In the genomic region with DNA sequence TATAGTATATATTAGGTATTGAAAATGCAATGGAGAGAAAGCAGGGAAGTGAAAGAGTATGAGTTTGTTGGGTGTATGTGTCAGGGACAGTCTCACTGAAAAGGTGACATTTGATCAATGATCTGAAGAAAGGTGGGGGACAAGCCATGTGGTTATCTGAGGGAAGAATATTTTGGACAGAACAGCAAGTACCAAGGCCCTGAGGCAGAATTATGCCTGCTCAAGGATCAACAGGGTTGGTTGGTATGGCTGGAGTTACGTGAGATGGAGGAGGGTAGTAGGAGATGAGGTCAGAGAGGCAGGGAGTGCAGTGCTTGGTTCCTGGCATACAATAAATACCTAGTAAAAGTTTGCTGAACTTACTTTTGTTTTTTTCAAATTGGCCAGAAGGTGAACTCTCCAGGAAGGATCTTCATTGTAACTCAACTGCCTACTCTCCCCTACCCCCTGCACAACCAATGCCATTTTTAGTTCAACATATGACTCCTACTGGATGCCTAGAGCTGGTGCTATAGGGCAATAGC, we compare ENCODE assay signal across 22 cellular contexts. TPM values are rescaled to one million over a fixed set of nuclear protein-coding genes. Genes with fewer than 3 reads are reported as not detected.
DNase-seq lines count a peak whose midpoint lies in the region; ATAC-seq, FAIRE-seq and TF ChIP-seq lines count a peak whose summit lies in the region.
"Had no signal": no experiment of that assay in that cellular context is flagged by ENCODE, and none has a peak within 500 bp of the region (broad histone marks: within the 10 kb centered on the region; RNA-seq: fewer than 3 reads in every experiment).

No MANE protein-coding gene starts in this region.

- H4K20me1 ChIP-seq in IMR-90 (ENCODE audit: insufficient read depth, low read length) (no peaks in the 10 kb centered on the region), astrocyte (ENCODE audit: insufficient read depth, low read length) (peaks cover 21% of the 10 kb centered on the region), PC-3 (ENCODE audit: low read length) (0 out of 2 replicates have a peak, but pooled peaks cover 3% of the 10 kb centered on the region)

- H3K36me3 ChIP-seq in CD4-positive, CD25-positive, alpha-beta regulatory T cell (ENCODE audit: control insufficient read depth, insufficient read depth, low read length), result peaks cover 5% of the 10 kb centered on the region
- H3K36me3 ChIP-seq in IMR-90 (ENCODE audit: control insufficient read depth, insufficient read depth, low read length) (peaks cover 6% of the 10 kb centered on the region), astrocyte (ENCODE audit: insufficient read depth, low read length) (no peaks in the 10 kb centered on the region), PC-3 (ENCODE audit: low read depth, low read length) (no peaks in the 10 kb centered on the region)
- H3K36me3 ChIP-seq: cardiac muscle cell had no signal

- H2AK5ac ChIP-seq in IMR-90 (ENCODE audit: low read depth, low read length), result no peak overlapping the region

- H3K9me1 ChIP-seq in IMR-90 (ENCODE audit: insufficient read depth, low read length), result peaks cover 12% of the 10 kb centered on the region

- no TSS peak for BruUV-seq in IMR-90 (replicated peaks; lab: Mats Ljungman, UMichigan)
- no TSS peak for BruUV-seq in PC-3 (replicated peaks; lab: Mats Ljungman, UMichigan)

- H3K79me2 ChIP-seq in astrocyte (ENCODE audit: insufficient read depth, low read length) (peaks cover 37% of the 10 kb centered on the region), PC-3 (ENCODE audit: low read length) (peaks cover 29% of the 10 kb centered on the region)

- H3K18ac ChIP-seq in IMR-90 (ENCODE audit: low read depth, low read length), result no peak overlapping the region

- CTCF ChIA-PET in IMR-90 (lab: Yijun Ruan, JAX) (no interaction called here), PC-3 (lab: Charles Lee) (no interaction called here)

- peak overlapping the region; percentile 38 for H3K23ac ChIP-seq in IMR-90 (ENCODE audit: low read depth, low read length)

- no peak overlapping the region for H3K56ac ChIP-seq in IMR-90 (ENCODE audit: extremely low read depth, insufficient read depth, low read length)

- no peak overlapping the region for H4K5ac ChIP-seq in IMR-90 (ENCODE audit: low read depth, low read length)

- intact Hi-C loops in IMR-90 (cut with micrococcal nuclease) (no loop called here), PC-3 (cut with micrococcal nuclease) (no loop called here)

- H3K36me3 Mint-ChIP-seq in CD4-positive, CD25-positive, alpha-beta regulatory T cell, result no peaks in the 10 kb centered on the region
- H3K36me3 Mint-ChIP-seq in astrocyte (ENCODE audit: low read depth, unreplicated experiment), result peaks cover 17% of the 10 kb centered on the region
- H3K36me3 Mint-ChIP-seq in nephron progenitor cell (ENCODE audit: low read depth), result peaks cover 19% of the 10 kb centered on the region

- POLR2A ChIA-PET in IMR-90 (lab: Charles Lee; ENCODE audit: unreplicated experiment) (no interaction called here), PC-3 (lab: Charles Lee; ENCODE audit: unreplicated experiment) (no interaction called here)

- H3K79me1 ChIP-seq in IMR-90 (ENCODE audit: low read depth in 1 of 2, low read length in 2 of 2), result peaks cover 24 to 46% of the 10 kb centered on the region in 2 experiments

- in situ Hi-C loops in IMR-90 (cut with MboI; ENCODE audit: low sequenced_read_pairs), result no loop called here

- H3K27me3 ChIP-seq in CD4-positive, CD25-positive, alpha-beta regulatory T cell (ENCODE audit: control insufficient read depth, insufficient read depth, low read length), result no peaks in the 10 kb centered on the region
- no peaks in the 10 kb centered on the region for H3K27me3 ChIP-seq in IMR-90 (ENCODE audit: control insufficient read depth, insufficient read depth, low read length)
- no peaks in the 10 kb centered on the region for H3K27me3 ChIP-seq in astrocyte (ENCODE audit: insufficient read depth, low read length)
- H3K27me3 ChIP-seq in PC-3 (ENCODE audit: low read length), result no peaks in the 10 kb centered on the region
- H3K27me3 ChIP-seq: cardiac muscle cell, foreskin keratinocyte, spleen had no signal

- no peak overlapping the region for H3K27ac ChIP-seq in CD4-positive, CD25-positive, alpha-beta regulatory T cell (ENCODE audit: insufficient read depth, low read length, poor library complexity, severe bottlenecking)
- H3K27ac ChIP-seq in IMR-90 (ENCODE audit: insufficient read depth, low read length), result no peak overlapping the region
- H3K27ac ChIP-seq in astrocyte (ENCODE audit: low read depth, low read length), result no peak overlapping the region
- H3K27ac ChIP-seq in PC-3 (ENCODE audit: low read length), result no peak overlapping the region
- H3K27ac ChIP-seq: cardiac muscle cell, epithelial cell of prostate, foreskin keratinocyte had no signal

- no peaks in the 10 kb centered on the region for H3K9me3 ChIP-seq in CD4-positive, CD25-positive, alpha-beta regulatory T cell (ENCODE audit: control insufficient read depth in 2 of 2, low read length in 2 of 2)
- H3K9me3 ChIP-seq in IMR-90 (ENCODE audit: control insufficient read depth, insufficient read depth, low read length) (no peaks in the 10 kb centered on the region), astrocyte (ENCODE audit: insufficient read depth, low read depth, low read length) (no peaks in the 10 kb centered on the region), PC-3 (ENCODE audit: low read length) (no peaks in the 10 kb centered on the region)
- H3K9me3 ChIP-seq: Caco-2, spleen had no signal

- H4K91ac ChIP-seq in IMR-90 (ENCODE audit: insufficient read depth, low read depth, low read length), result no peak overlapping the region

- TF ChIP-seq CTCF in IMR-90 (conservative IDR thresholded peaks at IDR 0.05; ENCODE audit: low read depth, low read length) (no peak), astrocyte (IDR thresholded peaks at IDR 0.05; ENCODE audit: insufficient read depth, low read depth, low read length) (no peak), nephron progenitor cell (IDR thresholded peaks at IDR 0.05) (no peak), PC-3 (conservative IDR thresholded peaks at IDR 0.05; ENCODE audit: low read depth, low read length) (no peak)

- dilution Hi-C loops in IMR-90 (cut with HindIII; ENCODE audit: low sequenced_read_pairs, unreplicated experiment), result no loop called here

- H2BK20ac ChIP-seq in IMR-90 (ENCODE audit: low read depth, low read length), result no peak overlapping the region

- H3F3A ChIP-seq in PC-3 (ENCODE audit: low read length, unreplicated experiment), result peaks cover 4% of the 10 kb centered on the region

- H3K9me3 Mint-ChIP-seq in CD4-positive, CD25-positive, alpha-beta regulatory T cell, result no peaks in the 10 kb centered on the region
- H3K9me3 Mint-ChIP-seq in astrocyte (ENCODE audit: unreplicated experiment), result no peaks in the 10 kb centered on the region
- no peaks in the 10 kb centered on the region for H3K9me3 Mint-ChIP-seq in nephron progenitor cell
- H3K9me3 Mint-ChIP-seq: activated CD4-positive, alpha-beta memory T cell treated with anti-CD3 and anti-CD28 coated beads, Interleukin-2, amount 10 ng/mL, durations not matched to agents 7 days and 5 days had no signal

- H2AK9ac ChIP-seq in IMR-90 (replicated peaks; ENCODE audit: low read depth, low read length, poor library complexity), result peak overlapping the region; percentile 68

- no peaks in the 10 kb centered on the region for H3K9me2 ChIP-seq in PC-3 (replicated peaks; ENCODE audit: low read length)

- no peaks in the 10 kb centered on the region for H3K27me3 Mint-ChIP-seq in CD4-positive, CD25-positive, alpha-beta regulatory T cell
- H3K27me3 Mint-ChIP-seq in astrocyte (ENCODE audit: low read depth, unreplicated experiment) (peaks cover 2% of the 10 kb centered on the region), nephron progenitor cell (ENCODE audit: low read depth, poor library complexity) (peaks cover 7% of the 10 kb centered on the region)
- H3K27me3 Mint-ChIP-seq: activated CD4-positive, alpha-beta memory T cell treated with anti-CD3 and anti-CD28 coated beads, Interleukin-2, amount 10 ng/mL, durations not matched to agents 7 days and 5 days had no signal

- H2AFZ ChIP-seq in IMR-90 (replicated peaks; ENCODE audit: low read length, poor library complexity) (no peak overlapping the region), astrocyte (ENCODE audit: low read depth, low read length) (no peak overlapping the region), PC-3 (ENCODE audit: low read length) (no peak overlapping the region)

- H3K27ac Mint-ChIP-seq in CD4-positive, CD25-positive, alpha-beta regulatory T cell, result no peak overlapping the region
- H3K27ac Mint-ChIP-seq in astrocyte (ENCODE audit: unreplicated experiment) (no peak overlapping the region), nephron progenitor cell (no peak overlapping the region)

- no peak overlapping the region for H2BK15ac ChIP-seq in IMR-90 (ENCODE audit: low read depth, low read length)

- WGBS in IMR-90 (ENCODE audit: extremely low coverage in 2 of 2, insufficient read length in 1 of 2), 2 experiments, result no CpG with 5 or more reads among the region's 1 CpG

- no peak for TF ChIP-seq RAD21 in IMR-90 (IDR thresholded peaks at IDR 0.05; ENCODE audit: low read length)

- peaks cover 14 to 40% (median 23%) of the 10 kb centered on the region in 4 donors for H3K4me1 Mint-ChIP-seq in CD4-positive, CD25-positive, alpha-beta regulatory T cell
- H3K4me1 Mint-ChIP-seq in astrocyte (ENCODE audit: low read depth, unreplicated experiment), result peaks cover 10% of the 10 kb centered on the region
- H3K4me1 Mint-ChIP-seq in nephron progenitor cell, result peaks cover 32% of the 10 kb centered on the region

- no peak for TF ChIP-seq POLR2A in IMR-90 (IDR thresholded peaks at IDR 0.05; ENCODE audit: low read depth, low read length)

- no peak for FAIRE-seq in astrocyte (lab: Jason Lieb, UNC)

- H3K9ac ChIP-seq in IMR-90 (ENCODE audit: low read depth, low read length), result no peak overlapping the region
- H3K9ac ChIP-seq in astrocyte (ENCODE audit: low read length), result no peak overlapping the region
- H3K9ac ChIP-seq in PC-3 (ENCODE audit: low read length), result no peak overlapping the region

- H3K4me3 ChIP-seq in CD4-positive, CD25-positive, alpha-beta regulatory T cell (ENCODE audit: low read depth, low read length), result no peak overlapping the region
- H3K4me3 ChIP-seq in IMR-90 (ENCODE audit: insufficient read depth, low read depth, low read length) (no peak overlapping the region), astrocyte (ENCODE audit: insufficient read depth, low read depth, low read length) (no peak overlapping the region), PC-3 (ENCODE audit: low read length) (no peak overlapping the region)

- H3K4me3 Mint-ChIP-seq in CD4-positive, CD25-positive, alpha-beta regulatory T cell, result peak overlapping the region; percentile 17 to 91 (median 40)
- H3K4me3 Mint-ChIP-seq in astrocyte (ENCODE audit: unreplicated experiment) (peak overlapping the region; percentile 94), nephron progenitor cell (peak overlapping the region; percentile 1)

- no peak overlapping the region for H3K4me2 ChIP-seq in IMR-90 (ENCODE audit: low read depth, low read length)
- H3K4me2 ChIP-seq in astrocyte (ENCODE audit: low read length), result no peak overlapping the region
- H3K4me2 ChIP-seq in PC-3 (ENCODE audit: low read length), result no peak overlapping the region

- ATAC-seq in CD4-positive, CD25-positive, alpha-beta regulatory T cell (ENCODE audit: low read depth in 2 of 2), result no peak
- ATAC-seq in IMR-90 (ENCODE audit: low read depth), result no peak
- no peak for ATAC-seq in PC-3
- ATAC-seq in HG03521 (IDR thresholded peaks at IDR 0.05; ENCODE audit: unreplicated experiment), result no peak
- ATAC-seq: foreskin keratinocyte had no signal

- no peak overlapping the region for H2BK120ac ChIP-seq in IMR-90 (ENCODE audit: low read depth, low read length)

- H2BK5ac ChIP-seq in IMR-90 (ENCODE audit: low read depth, low read length, poor library complexity, severe bottlenecking), result no peak overlapping the region

- no peak for DNase-seq in CD4-positive, CD25-positive, alpha-beta regulatory T cell
- DNase-seq in IMR-90 (no peak), astrocyte (ENCODE audit: low read depth) (no peak), nephron progenitor cell (no peak), PC-3 (no peak), NAMALWA (ENCODE audit: low spot score) (no peak), SKM-1 (lab: John Stamatoyannopoulos, UW; ENCODE audit: unreplicated experiment) (no peak)
- DNase-seq: activated CD4-positive, alpha-beta memory T cell treated with anti-CD3 and anti-CD28 coated beads, Interleukin-2, amount 10 ng/mL, durations not matched to agents 7 days and 5 days; activated T-cell treated with anti-CD3 and anti-CD28 coated beads, Interleukin-2, amount 50 U/mL, for 1 hour; Caco-2; dermis blood vessel endothelial cell; foreskin keratinocyte; mesendoderm; NCI-H2107; NCI-H510A treated with DMSO at 0.1 percent for 48 hours; SHP77; spleen; T-helper 1 cell had no signal

- H3K14ac ChIP-seq in IMR-90 (replicated peaks; ENCODE audit: low read depth, low read length), result no peak overlapping the region

- peaks cover 22% of the 10 kb centered on the region for H3K4me1 ChIP-seq in CD4-positive, CD25-positive, alpha-beta regulatory T cell (ENCODE audit: control insufficient read depth, insufficient read depth, low read length, poor library complexity, severe bottlenecking)
- peaks cover 4% of the 10 kb centered on the region; the same call in 1 of the 2 replicates for H3K4me1 ChIP-seq in IMR-90 (ENCODE audit: control insufficient read depth, insufficient read depth, low read length)
- peaks cover 6% of the 10 kb centered on the region for H3K4me1 ChIP-seq in astrocyte (ENCODE audit: insufficient read depth, low read length)
- H3K4me1 ChIP-seq in PC-3 (ENCODE audit: insufficient read depth, low read length), result peaks cover 22% of the 10 kb centered on the region
- H3K4me1 ChIP-seq: foreskin keratinocyte had no signal

- H4K8ac ChIP-seq in IMR-90 (ENCODE audit: low read depth in 2 of 2, low read length in 2 of 2), result no peak overlapping the region

- H3K4ac ChIP-seq in IMR-90 (ENCODE audit: low read depth, low read length), result no peak overlapping the region

RNA-seq across cellular contexts. Expression of a gene that starts 1.8 kb away (rescaled TPM):
- 20.2 TPM for total RNA-seq in CD4-positive, CD25-positive, alpha-beta regulatory T cell
- 100 to 1,000 TPM; 107 to 162 (median 130) TPM for polyA plus RNA-seq in CD4-positive, CD25-positive, alpha-beta regulatory T cell
- 45.8 and 50.0 TPM in 2 replicates for total RNA-seq in IMR-90 (2012; rRNA removed)
- polyA plus RNA-seq in IMR-90 (2012; rRNA removed), result 89.0 and 106 TPM in 2 replicates
- polyA plus RNA-seq in IMR-90 (2012; cell fraction: cytosol; rRNA removed), result 132 and 144 TPM in 2 replicates
- 24.2 and 31.7 TPM in 2 replicates for polyA plus RNA-seq in IMR-90 (2012; cell fraction: nucleus; rRNA removed; ENCODE audit: low replicate concordance)
- 60.1 and 62.6 TPM in 2 replicates for total RNA-seq in astrocyte
- 130 TPM in 2 replicates for total RNA-seq in PC-3 (2014; rRNA removed)

RNA-seq across cellular contexts. Expression of a gene that starts 2.8 kb away (rescaled TPM):
- 19.1 TPM for total RNA-seq in CD4-positive, CD25-positive, alpha-beta regulatory T cell
- polyA plus RNA-seq in CD4-positive, CD25-positive, alpha-beta regulatory T cell, result 1 to 10 TPM; 4.4 to 7.1 (median 5.5) TPM
- total RNA-seq in IMR-90 (2012; rRNA removed) (8.8 and 9.7 TPM in 2 replicates), astrocyte (33.5 and 40.0 TPM in 2 replicates), PC-3 (2014; rRNA removed) (45.4 and 62.9 TPM in 2 replicates)
- polyA plus RNA-seq in IMR-90 (2012; rRNA removed), result 21.6 and 24.0 TPM in 2 replicates
- polyA plus RNA-seq in IMR-90 (2012; cell fraction: cytosol; rRNA removed), result 11.7 and 17.0 TPM in 2 replicates
- polyA plus RNA-seq in IMR-90 (2012; cell fraction: nucleus; rRNA removed; ENCODE audit: low replicate concordance), result 40.7 and 41.8 TPM in 2 replicates

RNA-seq across cellular contexts. Expression of a gene that starts 4.6 kb away (rescaled TPM):
- total RNA-seq in CD4-positive, CD25-positive, alpha-beta regulatory T cell, result 1.5 TPM
- 1 to 10 TPM in 2 of 4 donors, under 1 TPM in 2; 0.83 to 1.7 (median 0.93) TPM for polyA plus RNA-seq in CD4-positive, CD25-positive, alpha-beta regulatory T cell
- total RNA-seq in IMR-90 (2012; rRNA removed) (not detected in 2 replicates), astrocyte (0.99 and 3.1 TPM in 2 replicates), PC-3 (2014; rRNA removed) (18.1 and 18.5 TPM in 2 replicates)
- not detected in 2 replicates for polyA plus RNA-seq in IMR-90 (2012; rRNA removed)
- polyA plus RNA-seq in IMR-90 (2012; cell fraction: cytosol; rRNA removed), result 0.03 TPM in 1 of 2 replicates, not detected in the other
- polyA plus RNA-seq in IMR-90 (2012; cell fraction: nucleus; rRNA removed; ENCODE audit: low replicate concordance), result 0.29 TPM in 1 of 2 replicates, not detected in the other
- total RNA-seq: Daoy, dermis blood vessel endothelial cell had no signal

RNA-seq across cellular contexts. Expression of a gene that starts 25.9 kb away (rescaled TPM):
- not detected for total RNA-seq in CD4-positive, CD25-positive, alpha-beta regulatory T cell
- polyA plus RNA-seq in CD4-positive, CD25-positive, alpha-beta regulatory T cell, result not detected
- total RNA-seq in IMR-90 (2012; rRNA removed), result 2.3 and 2.5 TPM in 2 replicates
- 9.0 and 11.6 TPM in 2 replicates for polyA plus RNA-seq in IMR-90 (2012; rRNA removed)
- polyA plus RNA-seq in IMR-90 (2012; cell fraction: cytosol; rRNA removed), result 4.0 and 8.8 TPM in 2 replicates
- 14.6 and 16.6 TPM in 2 replicates for polyA plus RNA-seq in IMR-90 (2012; cell fraction: nucleus; rRNA removed; ENCODE audit: low replicate concordance)
- total RNA-seq in astrocyte, result 32.9 and 37.6 TPM in 2 replicates
- 12.9 and 14.7 TPM in 2 replicates for total RNA-seq in PC-3 (2014; rRNA removed)

RNA-seq across cellular contexts. Expression of a gene that starts 35.6 kb away (rescaled TPM):
- 196 TPM for total RNA-seq in CD4-positive, CD25-positive, alpha-beta regulatory T cell
- polyA plus RNA-seq in CD4-positive, CD25-positive, alpha-beta regulatory T cell, result 100 to 1,000 TPM; 358 to 421 (median 392) TPM
- 553 and 927 TPM in 2 replicates for total RNA-seq in IMR-90 (2012; rRNA removed)
- polyA plus RNA-seq in IMR-90 (2012; rRNA removed), result 952 and 1,264 TPM in 2 replicates
- 935 and 1,213 TPM in 2 replicates for polyA plus RNA-seq in IMR-90 (2012; cell fraction: cytosol; rRNA removed)
- polyA plus RNA-seq in IMR-90 (2012; cell fraction: nucleus; rRNA removed; ENCODE audit: low replicate concordance), result 229 and 499 TPM in 2 replicates
- total RNA-seq in astrocyte, result 236 and 244 TPM in 2 replicates
- total RNA-seq in PC-3 (2014; rRNA removed), result 282 and 293 TPM in 2 replicates

Comparison
In these comparisons a context has a peak if more than half of its experiments do, and no peak if none do; other contexts are left out.
1. H3K4me3 Mint-ChIP-seq: peak in every context shown above with its lines; median percentile 94 in astrocyte; 40 in CD4-positive, CD25-positive, alpha-beta regulatory T cell; 1 in nephron progenitor cell.